In the genomic region with DNA sequence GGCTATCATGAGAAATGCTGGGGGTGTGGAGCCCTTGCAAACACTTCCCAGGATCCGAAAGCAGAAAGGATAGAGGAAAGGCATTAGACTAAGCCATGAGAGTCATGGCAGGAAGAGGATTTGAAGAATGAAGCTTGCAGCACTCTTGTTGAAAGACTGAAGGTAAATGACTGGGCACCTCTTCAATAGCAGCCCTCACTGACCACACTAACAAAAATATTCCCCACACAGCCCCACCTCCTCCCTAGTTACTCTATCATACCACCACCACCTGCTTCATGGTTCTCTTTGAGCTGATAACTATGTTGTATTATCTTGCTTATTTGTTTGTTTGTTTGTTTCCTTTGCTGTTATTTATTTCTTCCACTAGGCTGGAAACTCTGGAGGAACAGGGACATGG, we compare ENCODE assay signal across 16 cellular contexts. TPM values are rescaled to one million over a fixed set of nuclear protein-coding genes. Genes with fewer than 3 reads are reported as not detected.
DNase-seq lines count a peak whose midpoint lies in the region; ATAC-seq and TF ChIP-seq lines count a peak whose summit lies in the region.
"Had no signal": no experiment of that assay in that cellular context is flagged by ENCODE, and none has a peak within 500 bp of the region (broad histone marks: within the 10 kb centered on the region; RNA-seq: fewer than 3 reads in every experiment).

No MANE protein-coding gene starts in this region.

- H3K4me1 ChIP-seq in A673 (ENCODE audit: insufficient read depth, low read length, poor library complexity, severe bottlenecking) (peaks cover 80% of the 10 kb centered on the region), left lung (no peaks in the 10 kb centered on the region), tibial nerve (no peaks in the 10 kb centered on the region)

- peak; percentile 12 for ATAC-seq in left lung

- no peak for TF ChIP-seq EP300 in tibial nerve (IDR thresholded peaks at IDR 0.05)

- no peak overlapping the region for H3K4me3 ChIP-seq in A673 (ENCODE audit: low read depth, low read length, poor library complexity, severe bottlenecking)
- H3K4me3 ChIP-seq in left lung = no peak overlapping the region
- H3K4me3 ChIP-seq in tibial nerve = no peak overlapping the region
- H3K4me3 ChIP-seq: HAP-1 had no signal

- H3K27ac ChIP-seq in A673 (ENCODE audit: low read depth, low read length, poor library complexity, severe bottlenecking) (peak overlapping the region; percentile 100), left lung (no peak overlapping the region), tibial nerve (no peak overlapping the region)

- H3K36me3 ChIP-seq in A673 (ENCODE audit: insufficient read depth, low read length, poor library complexity, severe bottlenecking) = no peaks in the 10 kb centered on the region
- no peaks in the 10 kb centered on the region for H3K36me3 ChIP-seq in left lung
- H3K36me3 ChIP-seq in tibial nerve = no peaks in the 10 kb centered on the region
- H3K36me3 ChIP-seq: HAP-1 had no signal

- TF ChIP-seq CTCF in A673 (conservative IDR thresholded peaks at IDR 0.05; ENCODE audit: low read depth, low read length) (no peak), left lung (IDR thresholded peaks at IDR 0.05) (no peak), tibial nerve (IDR thresholded peaks at IDR 0.05) (no peak)

- DNase-seq in A673 (ENCODE audit: low spot score) = peak; percentile 74
- DNase-seq in NCI-H226 = peak; percentile 22
- peak; percentile 25 for DNase-seq in astrocyte of the hippocampus (ENCODE audit: low read depth, low spot score)
- DNase-seq in left lung = no peak
- DNase-seq in SKM-1 (lab: John Stamatoyannopoulos, UW; ENCODE audit: unreplicated experiment) = no peak
- no peak for DNase-seq in SIG-M5 (lab: John Stamatoyannopoulos, UW)
- no peak for DNase-seq in NCI-H2107 treated with DMSO at 0.1 percent for 48 hours (lab: John Stamatoyannopoulos, UW; ENCODE audit: unreplicated experiment)
- no peak for DNase-seq in tibial nerve (ENCODE audit: low spot score in 2 of 2)
- DNase-seq: 8988T; ACHN; C1 segment of cervical spinal cord; Calu3; CD4-positive, alpha-beta T cell; DMS 273 treated with DMSO at 0.1 percent for 48 hours; GOT3 had no signal

- no peak for TF ChIP-seq POLR2A in tibial nerve (IDR thresholded peaks at IDR 0.05)

- H3K27me3 ChIP-seq in A673 (replicated peaks; ENCODE audit: insufficient read depth, low read depth, low read length, poor library complexity) = no peaks in the 10 kb centered on the region
- no peaks in the 10 kb centered on the region for H3K27me3 ChIP-seq in left lung
- no peaks in the 10 kb centered on the region for H3K27me3 ChIP-seq in tibial nerve

- intact Hi-C loops in A673 (cut with micrococcal nuclease; ENCODE audit: unreplicated experiment) (loop anchor here (2.0 kb wide), 1 partner anchor 15 kb away; no protein-coding TSS in a partner anchor), left lung (cut with DNase I) (loop anchor here in 1 of 2 donors (5.0 kb wide), 1 partner anchor 127 kb away; no protein-coding TSS in a partner anchor)

- H3K9me3 ChIP-seq in A673 (ENCODE audit: low read depth, low read length, poor library complexity, severe bottlenecking) = no peaks in the 10 kb centered on the region
- no peaks in the 10 kb centered on the region for H3K9me3 ChIP-seq in left lung
- no peaks in the 10 kb centered on the region for H3K9me3 ChIP-seq in tibial nerve

- BruUV-seq in A673 (replicated peaks; lab: Mats Ljungman, UMichigan) = TSS peak; percentile 25

- POLR2A ChIA-PET in A673 (lab: Charles Lee; ENCODE audit: low non-redundant PET) = interaction anchor here (0.5 to 1.5 kb wide), 3 partner anchors 15 to 138 kb away, joined by 3 to 5 read pairs (median 3); no protein-coding TSS in a partner anchor

- CTCF ChIA-PET in A673 (lab: Charles Lee) = interaction anchor here (1.4 kb wide), 1 partner anchor 126 kb away, joined by 3 read pairs; no protein-coding TSS in a partner anchor

- 70 to 93% methylated on average over 1 of the region's 1 CpG for WGBS in tibial nerve, 2 donors

RNA-seq across cellular contexts. Expression of gene ATP1A1, which starts 13.2 kb away (rescaled TPM):
- 1,293 and 1,420 TPM in 2 replicates for total RNA-seq in A673 (2021)
- total RNA-seq in left lung = 100 to 1,000 TPM; 686 to 731 TPM
- total RNA-seq in tibial nerve = 100 to 1,000 TPM; 226 to 325 (median 267) TPM

Comparison
In these comparisons a context has a peak if more than half of its experiments do, and no peak if none do; other contexts are left out.
1. DNase-seq: peak in A673 (single experiment), NCI-H226 (single experiment) and astrocyte of the hippocampus (single experiment); none in left lung (0 of 2), SKM-1 (single experiment), SIG-M5 (single experiment), NCI-H2107 treated with DMSO at 0.1 percent for 48 hours (single experiment) and tibial nerve (0 of 2).